In genomic region chr14:69489495-69489894, GRCh38 we compare ENCODE assay signal across 22 cellular contexts. TPM values are rescaled to one million over a fixed set of nuclear protein-coding genes. Genes with fewer than 3 reads are reported as not detected.
"Had no signal": no experiment of that assay in that cellular context is flagged by ENCODE, and none has a peak within 500 bp of the region (broad histone marks: within the 10 kb centered on the region; RNA-seq: fewer than 3 reads in every experiment).

No MANE protein-coding gene starts in this region.

- ATAC-seq: left colon; left lung; lower lobe of right lung; naive thymus-derived CD8-positive, alpha-beta T cell; pancreas; right lobe of liver; stimulated activated effector memory CD8-positive, alpha-beta T cell treated with anti-CD3 and anti-CD28 coated beads, Interleukin-12 subunit alpha, Interleukin-12 subunit beta, amount 100 ng/mL, for 72 hours had no signal

- H3K4me1 Mint-ChIP-seq: stimulated activated effector memory CD8-positive, alpha-beta T cell treated with anti-CD3 and anti-CD28 coated beads, Interleukin-12 subunit alpha, Interleukin-12 subunit beta, amount 100 ng/mL, for 72 hours had no signal

- H3K27ac Mint-ChIP-seq: naive thymus-derived CD8-positive, alpha-beta T cell; nephron; stimulated activated effector memory CD8-positive, alpha-beta T cell treated with anti-CD3 and anti-CD28 coated beads, Interleukin-12 subunit alpha, Interleukin-12 subunit beta, amount 100 ng/mL, for 72 hours; stimulated activated naive CD8-positive, alpha-beta T cell treated with anti-CD3 and anti-CD28 coated beads, Interleukin-15, Interleukin-2, amounts not matched to agents 100 ng/mL and 50 ng/mL, for 24 hours; type B pancreatic cell had no signal

- H3K4me3 Mint-ChIP-seq: naive thymus-derived CD8-positive, alpha-beta T cell; nephron; neural crest cell; stimulated activated effector memory CD8-positive, alpha-beta T cell treated with anti-CD3 and anti-CD28 coated beads, Interleukin-12 subunit alpha, Interleukin-12 subunit beta, amount 100 ng/mL, for 72 hours; stimulated activated naive CD8-positive, alpha-beta T cell treated with anti-CD3 and anti-CD28 coated beads, Interleukin-15, Interleukin-2, amounts not matched to agents 100 ng/mL and 50 ng/mL, for 24 hours; type B pancreatic cell had no signal

- DNase-seq: hippocampal formation; kidney; left colon; left lung; lower lobe of right lung; mammary epithelial cell; mesenchymal stem cell; naive thymus-derived CD8-positive, alpha-beta T cell; nucleus accumbens; pancreas; small intestine; spleen; stimulated activated CD4-positive, alpha-beta T cell treated with anti-CD3 and anti-CD28 coated beads, Interleukin-4, amount 100 ng/mL, for 24 hours; stimulated activated naive CD4-positive, alpha-beta T cell had no signal

- H3K9me3 ChIP-seq: left lung, lower lobe of right lung, pancreas, right atrium auricular region, right lobe of liver, spleen, tibial nerve had no signal

- H3K27ac ChIP-seq: left lung, lower lobe of right lung, pancreas, right atrium auricular region, right lobe of liver, spleen, tibial nerve had no signal

- H3K9me3 Mint-ChIP-seq: naive thymus-derived CD8-positive, alpha-beta T cell; nephron; neural crest cell; stimulated activated effector memory CD8-positive, alpha-beta T cell treated with anti-CD3 and anti-CD28 coated beads, Interleukin-12 subunit alpha, Interleukin-12 subunit beta, amount 100 ng/mL, for 72 hours; stimulated activated naive CD8-positive, alpha-beta T cell treated with anti-CD3 and anti-CD28 coated beads, Interleukin-15, Interleukin-2, amounts not matched to agents 100 ng/mL and 50 ng/mL, for 24 hours; type B pancreatic cell had no signal

- H3K36me3 Mint-ChIP-seq: naive thymus-derived CD8-positive, alpha-beta T cell; stimulated activated effector memory CD8-positive, alpha-beta T cell treated with anti-CD3 and anti-CD28 coated beads, Interleukin-12 subunit alpha, Interleukin-12 subunit beta, amount 100 ng/mL, for 72 hours; type B pancreatic cell had no signal

- H3K4me3 ChIP-seq: left lung, lower lobe of right lung, pancreas, right atrium auricular region, right lobe of liver, spleen, tibial nerve had no signal

- H3K36me3 ChIP-seq: left lung, lower lobe of right lung, pancreas, right atrium auricular region, right lobe of liver, spleen, tibial nerve had no signal

RNA-seq across cellular contexts. Expression of gene PLEKHD1, which starts 5.0 kb away (rescaled TPM):
- total RNA-seq: mammary epithelial cell, right atrium auricular region, tibial nerve had no signal
